22 cellular contexts compared by ENCODE assay signal in genomic region chr7:124718032-124718766, GRCh38. TPM values are rescaled to one million over a fixed set of nuclear protein-coding genes. Genes with fewer than 3 reads are reported as not detected.
DNase-seq lines count a peak whose midpoint lies in the region; ATAC-seq and TF ChIP-seq lines count a peak whose summit lies in the region.
"Had no signal": no experiment of that assay in that cellular context is flagged by ENCODE, and none has a peak within 500 bp of the region (broad histone marks: within the 10 kb centered on the region; RNA-seq: fewer than 3 reads in every experiment).

No MANE protein-coding gene starts in this region.

- no peak overlapping the region for H3K4me2 ChIP-seq in mesendoderm (ENCODE audit: low read length)
- no peak overlapping the region for H3K4me2 ChIP-seq in OCI-LY7 (ENCODE audit: low read length)

- H3K27me3 Mint-ChIP-seq in CD8-positive, alpha-beta T cell (ENCODE audit: low read depth) = peaks cover 3% of the 10 kb centered on the region
- H3K27me3 Mint-ChIP-seq: activated CD8-positive, alpha-beta T cell treated with anti-CD3 and anti-CD28 coated beads for 36 hours; activated T-cell treated with anti-CD3 and anti-CD28 coated beads, Interleukin-2, amount 50 U/mL, for 24 hours had no signal

- H3K79me2 ChIP-seq in mesendoderm (ENCODE audit: control insufficient read depth, insufficient read depth, low read length) = no peaks in the 10 kb centered on the region
- no peaks in the 10 kb centered on the region for H3K79me2 ChIP-seq in OCI-LY7 (ENCODE audit: insufficient read depth, low read depth, low read length)

- CTCF ChIA-PET in OCI-LY7 (lab: Charles Lee; ENCODE audit: unreplicated experiment) = no interaction called here
- CTCF ChIA-PET in CD8-positive, alpha-beta T cell (lab: Charles Lee) = no interaction called here

- intact Hi-C loops in dorsolateral prefrontal cortex (cut with DNase I) (no loop called here), OCI-LY7 (cut with micrococcal nuclease; ENCODE audit: unreplicated experiment) (no loop called here), tibial artery (cut with DNase I; ENCODE audit: low total_unique reads) (loop anchor here (5.0 kb wide), 1 partner anchor 609 kb away; no protein-coding TSS in a partner anchor)
- intact Hi-C loops in CD8-positive, alpha-beta T cell (cut with DNase I, micrococcal nuclease) = no loop called here

- BruUV-seq in OCI-LY7 (replicated peaks; lab: Mats Ljungman, UMichigan) = no TSS peak

- H3K18ac ChIP-seq in mesendoderm (ENCODE audit: low read length) = peak overlapping the region; percentile 80

- DNase-seq in H4 (ENCODE audit: low spot score) = peak; percentile 93
- peak; percentile 34 for DNase-seq in NCI-H69 (lab: John Stamatoyannopoulos, UW)
- no peak for DNase-seq in dorsolateral prefrontal cortex
- no peak for DNase-seq in mesendoderm
- no peak for DNase-seq in OCI-LY7 (ENCODE audit: low spot score)
- no peak for DNase-seq in tibial artery
- no peak for DNase-seq in CD8-positive, alpha-beta T cell
- DNase-seq: activated CD4-positive, CD25-positive, alpha-beta regulatory T cell; activated CD8-positive, alpha-beta T cell treated with anti-CD3 and anti-CD28 coated beads for 36 hours; activated naive CD4-positive, alpha-beta T cell treated with anti-CD3 and anti-CD28 coated beads, Interleukin-2, amount 50 U/mL, for 16 hours; activated T-cell treated with anti-CD3 and anti-CD28 coated beads, Interleukin-2, amount 50 U/mL, for 24 hours; COR-L47; midbrain; NCI-H2029; NCI-H524; SHP77 treated with DMSO at 0.1 percent for 48 hours; stimulated activated naive CD8-positive, alpha-beta T cell treated with anti-CD3 and anti-CD28 coated beads, Interleukin-15, Interleukin-2, amounts not matched to agents 100 U/mL and 50 U/mL, for 24 hours; T-helper 2 cell; trophoblast cell had no signal

- no peak overlapping the region for H2AFZ ChIP-seq in OCI-LY7 (ENCODE audit: low read length)

- H4K20me1 ChIP-seq in OCI-LY7 (ENCODE audit: insufficient read depth, low read length) = no peaks in the 10 kb centered on the region

- H3K56ac ChIP-seq in mesendoderm (ENCODE audit: low read length) = no peak overlapping the region

- H3K9me3 Mint-ChIP-seq in CD8-positive, alpha-beta T cell = peaks cover 8% of the 10 kb centered on the region
- H3K9me3 Mint-ChIP-seq: nephron had no signal

- POLR2A ChIA-PET in OCI-LY7 (lab: Charles Lee) = interaction anchor here (0.7 to 0.9 kb wide), 2 partner anchors 20 to 106 kb away, joined by 3 to 6 read pairs; no protein-coding TSS in a partner anchor
- POLR2A ChIA-PET in CD8-positive, alpha-beta T cell (lab: Charles Lee) = no interaction called here

- no peaks in the 10 kb centered on the region for H3K79me1 ChIP-seq in mesendoderm (ENCODE audit: low read length)

- H3K4me3 ChIP-seq in dorsolateral prefrontal cortex = no peak overlapping the region
- no peak overlapping the region for H3K4me3 ChIP-seq in mesendoderm (ENCODE audit: low read length)
- no peak overlapping the region for H3K4me3 ChIP-seq in OCI-LY7 (ENCODE audit: low read depth, low read length, poor library complexity, severe bottlenecking)
- no peak overlapping the region for H3K4me3 ChIP-seq in tibial artery
- H3K4me3 ChIP-seq in CD8-positive, alpha-beta T cell (ENCODE audit: low read depth, low read length) = no peak overlapping the region
- H3K4me3 ChIP-seq: ascending aorta had no signal

- no peak overlapping the region for H3K23ac ChIP-seq in mesendoderm (ENCODE audit: low read length)

- no peaks in the 10 kb centered on the region for H3K36me3 Mint-ChIP-seq in CD8-positive, alpha-beta T cell

- ATAC-seq in GM21723 (IDR thresholded peaks at IDR 0.05; ENCODE audit: unreplicated experiment) = no peak
- no peak for ATAC-seq in CD8-positive, alpha-beta T cell
- ATAC-seq: activated CD8-positive, alpha-beta T cell treated with anti-CD3 and anti-CD28 coated beads for 36 hours; stimulated activated naive CD8-positive, alpha-beta T cell treated with anti-CD3 and anti-CD28 coated beads, Interleukin-15, Interleukin-2, amounts not matched to agents 100 U/mL and 50 U/mL, for 24 hours had no signal

- no peaks in the 10 kb centered on the region for H3K9me2 ChIP-seq in OCI-LY7 (ENCODE audit: insufficient read depth, low read length)

- TF ChIP-seq CTCF in dorsolateral prefrontal cortex (IDR thresholded peaks at IDR 0.05 in 54 of 56, conservative IDR thresholded peaks at IDR 0.05 in 2 of 56; ENCODE audit: low read depth in 1 of 56, partially characterized antibody in 56 of 56) = no peak
- no peak for TF ChIP-seq CTCF in OCI-LY7 (conservative IDR thresholded peaks at IDR 0.05; ENCODE audit: low read length)
- TF ChIP-seq CTCF in tibial artery (IDR thresholded peaks at IDR 0.05) = no peak
- TF ChIP-seq CTCF in CD8-positive, alpha-beta T cell (IDR thresholded peaks at IDR 0.05) = no peak

- H3K27ac ChIP-seq in dorsolateral prefrontal cortex (peak overlapping the region in 43 of 59 donors; percentile 1 to 98 (median 58)), mesendoderm (ENCODE audit: low read depth, low read length) (no peak overlapping the region), OCI-LY7 (ENCODE audit: low read depth, low read length, poor library complexity, severe bottlenecking) (no peak overlapping the region), tibial artery (no peak overlapping the region)
- no peak overlapping the region for H3K27ac ChIP-seq in CD8-positive, alpha-beta T cell (ENCODE audit: low read depth, low read length)
- H3K27ac ChIP-seq: ascending aorta had no signal

- H2BK5ac ChIP-seq in mesendoderm (ENCODE audit: low read length) = no peak overlapping the region

- H4K8ac ChIP-seq in mesendoderm (ENCODE audit: low read depth, low read length) = no peak overlapping the region

- H3K4me1 ChIP-seq in mesendoderm (ENCODE audit: control insufficient read depth, low read depth, low read length) (no peaks in the 10 kb centered on the region), OCI-LY7 (ENCODE audit: insufficient read depth, low read length, poor library complexity, severe bottlenecking) (no peaks in the 10 kb centered on the region), tibial artery (peaks cover 0 to 8% (median 2%) of the 10 kb centered on the region in 4 donors)
- no peaks in the 10 kb centered on the region for H3K4me1 ChIP-seq in CD8-positive, alpha-beta T cell (ENCODE audit: insufficient read depth, low read length)
- H3K4me1 ChIP-seq: ascending aorta had no signal

- H3K27me3 ChIP-seq in dorsolateral prefrontal cortex (no peaks in the 10 kb centered on the region), mesendoderm (ENCODE audit: insufficient read depth, low read length, poor library complexity) (no peaks in the 10 kb centered on the region), tibial artery (no peaks in the 10 kb centered on the region)
- no peaks in the 10 kb centered on the region for H3K27me3 ChIP-seq in CD8-positive, alpha-beta T cell (ENCODE audit: insufficient read depth, low read length)
- H3K27me3 ChIP-seq: ascending aorta had no signal

- no peak overlapping the region for H3K4me3 Mint-ChIP-seq in CD8-positive, alpha-beta T cell
- H3K4me3 Mint-ChIP-seq: activated CD8-positive, alpha-beta T cell treated with anti-CD3 and anti-CD28 coated beads for 36 hours; activated T-cell treated with anti-CD3 and anti-CD28 coated beads, Interleukin-2, amount 50 U/mL, for 24 hours; nephron had no signal

- H2AK5ac ChIP-seq in mesendoderm (ENCODE audit: low read length) = no peak overlapping the region

- H3K4me1 Mint-ChIP-seq in CD8-positive, alpha-beta T cell (ENCODE audit: low read depth) = no peaks in the 10 kb centered on the region
- H3K4me1 Mint-ChIP-seq: nephron had no signal

- H3K9ac ChIP-seq in mesendoderm (ENCODE audit: low read length) = no peak overlapping the region

- WGBS in mesendoderm (ENCODE audit: extremely low coverage, insufficient coverage, low lambda C conversion rate) = no CpG with 5 or more reads among the region's 4 CpGs

- no peak overlapping the region for H4K5ac ChIP-seq in mesendoderm (ENCODE audit: low read length)

- H3K4ac ChIP-seq in mesendoderm (ENCODE audit: low read depth, low read length) = peak overlapping the region; percentile 36

- no peaks in the 10 kb centered on the region for H3K36me3 ChIP-seq in mesendoderm (ENCODE audit: control insufficient read depth, insufficient read depth, low read length)
- H3K36me3 ChIP-seq in OCI-LY7 (ENCODE audit: insufficient read depth, low read length) = no peaks in the 10 kb centered on the region
- H3K36me3 ChIP-seq in tibial artery = no peaks in the 10 kb centered on the region
- no peaks in the 10 kb centered on the region for H3K36me3 ChIP-seq in CD8-positive, alpha-beta T cell (ENCODE audit: insufficient read depth, low read length)
- H3K36me3 ChIP-seq: ascending aorta had no signal

- no peak overlapping the region for H2BK120ac ChIP-seq in mesendoderm (ENCODE audit: low read depth, low read length)

- no peak overlapping the region for H2BK15ac ChIP-seq in mesendoderm (replicated peaks; ENCODE audit: low read depth)

- no peaks in the 10 kb centered on the region for H3K9me3 ChIP-seq in OCI-LY7 (ENCODE audit: low read length)
- no peaks in the 10 kb centered on the region for H3K9me3 ChIP-seq in tibial artery
- H3K9me3 ChIP-seq in CD8-positive, alpha-beta T cell (ENCODE audit: low read length) = no peaks in the 10 kb centered on the region
- H3K9me3 ChIP-seq: ascending aorta had no signal

- H3K27ac Mint-ChIP-seq in CD8-positive, alpha-beta T cell = no peak overlapping the region
- H3K27ac Mint-ChIP-seq: activated CD8-positive, alpha-beta T cell treated with anti-CD3 and anti-CD28 coated beads for 36 hours; activated T-cell treated with anti-CD3 and anti-CD28 coated beads, Interleukin-2, amount 50 U/mL, for 24 hours; nephron had no signal

RNA-seq across cellular contexts. Expression of gene GPR37, which starts 47.4 kb away (rescaled TPM):
- total RNA-seq in H4 (2014; rRNA removed; shearing (Covaris generic)) = 0.95 and 2.1 TPM in 2 replicates
- total RNA-seq in dorsolateral prefrontal cortex (100 to 1,000 TPM in 46 of 120 experiments, 10 to 100 TPM in 74; 19.1 to 393 (median 88.3) TPM), OCI-LY7 (2022) (not detected in 2 replicates)
- 29.5 TPM for polyA plus RNA-seq in mesendoderm (2013, experiment 1 of 2)
- 27.7 TPM for polyA plus RNA-seq in mesendoderm (2013, experiment 2 of 2)
- not detected in 2 replicates for total RNA-seq in OCI-LY7 (2014; rRNA removed; shearing (Covaris generic))
- total RNA-seq in CD8-positive, alpha-beta T cell = not detected
- total RNA-seq: activated CD8-positive, alpha-beta T cell treated with anti-CD3 and anti-CD28 coated beads for 36 hours; ascending aorta had no signal

Comparison
In these comparisons a context has a peak if more than half of its experiments do, and no peak if none do; other contexts are left out.
1. DNase-seq: peak in H4 (single experiment) and NCI-H69 (single experiment); none in dorsolateral prefrontal cortex (0 of 10), mesendoderm (single experiment), OCI-LY7 (single experiment), tibial artery (0 of 2) and CD8-positive, alpha-beta T cell (0 of 7).
2. H3K27ac ChIP-seq: peak in dorsolateral prefrontal cortex (43 of 59); none in mesendoderm (single experiment), OCI-LY7 (single experiment), tibial artery (0 of 2) and CD8-positive, alpha-beta T cell (single experiment).